20 cellular contexts compared by ENCODE assay signal in the genomic region with DNA sequence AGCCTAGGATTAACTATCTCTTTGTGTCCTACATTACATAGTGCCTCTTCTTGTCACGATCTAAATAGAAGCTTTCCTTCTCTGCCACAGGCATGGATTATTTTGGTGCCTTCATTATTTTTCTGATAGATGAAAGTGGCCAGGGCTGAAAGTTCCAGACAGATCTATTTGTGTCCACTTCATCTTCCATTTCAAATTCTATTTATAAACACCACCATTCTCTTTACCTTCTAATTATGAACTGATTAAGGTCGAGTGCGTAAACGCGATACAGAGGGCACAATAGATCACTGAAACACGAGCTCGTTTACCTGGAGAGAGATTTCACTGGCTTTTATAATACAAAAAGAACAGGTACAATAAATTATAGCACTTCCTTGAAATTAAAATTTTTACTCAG.
"Had no signal": no experiment of that assay in that cellular context is flagged by ENCODE, and none has a peak within 500 bp of the region (broad histone marks: within the 10 kb centered on the region; RNA-seq: fewer than 3 reads in every experiment).

No MANE protein-coding gene starts in this region.

- H3K27me3 ChIP-seq: heart left ventricle, spleen, tibial artery, upper lobe of left lung, uterus had no signal

- H3K4me3 ChIP-seq: heart left ventricle, psoas muscle, spleen, tibial artery, upper lobe of left lung, uterus had no signal

- H3K4me1 ChIP-seq: parathyroid adenoma, psoas muscle, spleen, tibial artery, upper lobe of left lung, uterus had no signal

- DNase-seq: dermis blood vessel endothelial cell; foreskin melanocyte; heart left ventricle; hippocampal formation; left colon; mammary epithelial cell; naive thymus-derived CD4-positive, alpha-beta T cell; nephron progenitor cell; psoas muscle; retina; spleen; stimulated activated CD4-positive, alpha-beta T cell treated with anti-CD3 and anti-CD28 coated beads, Interleukin-15, amount 100 ng/mL, for 24 hours; stimulated activated CD4-positive, alpha-beta T cell treated with anti-CD3 and anti-CD28 coated beads, Interleukin-1b, Interleukin-23, amount 100 ng/mL, for 48 hours; stimulated activated CD4-positive, alpha-beta T cell treated with anti-CD3 and anti-CD28 coated beads, Interleukin-4, amount 100 ng/mL, for 24 hours; tibial artery; upper lobe of left lung; uterus had no signal

- H3K36me3 ChIP-seq: heart left ventricle, spleen, tibial artery, upper lobe of left lung, uterus had no signal

- ATAC-seq: left colon; naive thymus-derived CD4-positive, alpha-beta T cell; psoas muscle; sciatic nerve; stimulated activated memory B cell treated with anti-CD40 and anti-IgM and Interleukin-4, amounts not matched to agents 10 μg/mL and 1 μg/mL and 100 μg/mL, for 72 hours had no signal

- H3K9me3 ChIP-seq: psoas muscle, tibial artery, uterus had no signal

- H3K27ac ChIP-seq: heart left ventricle, parathyroid adenoma, psoas muscle, spleen, tibial artery, upper lobe of left lung, uterus had no signal
